Comparison of ENCODE assay signal across 1 cellular context in genomic region chr2:78977661-78978145, GRCh38.
TF ChIP-seq lines count a peak whose summit lies in the region.

No MANE protein-coding gene starts in this region.

TF ChIP-seq in HepG2, 621 proteins besides CTCF, POLR2A, EP300 and RAD21 (continued from another document):
- TF ChIP-seq AHDC1 (CRISPR knock-in tag; IDR thresholded peaks at IDR 0.05; ENCODE audit: borderline replicate concordance) (no peak), ZNF205 (CRISPR knock-in tag; IDR thresholded peaks at IDR 0.05) (no peak), ASH2L (IDR thresholded peaks at IDR 0.05; ENCODE audit: insufficient read length, low read depth, low read length) (no peak), LRRFIP1 (CRISPR knock-in tag; conservative IDR thresholded peaks at IDR 0.05) (no peak), ZNF577 (CRISPR knock-in tag; IDR thresholded peaks at IDR 0.05; ENCODE audit: borderline replicate concordance, low read depth) (no peak), ZXDC (CRISPR knock-in tag; IDR thresholded peaks at IDR 0.05) (no peak), HOXA9 (CRISPR knock-in tag; IDR thresholded peaks at IDR 0.05; ENCODE audit: borderline replicate concordance) (no peak), GTF3A (CRISPR knock-in tag; conservative IDR thresholded peaks at IDR 0.05) (no peak), YEATS4 (CRISPR knock-in tag; IDR thresholded peaks at IDR 0.05; ENCODE audit: borderline replicate concordance) (no peak), ZBTB7B (CRISPR knock-in tag; IDR thresholded peaks at IDR 0.05) (no peak), CENPX (CRISPR knock-in tag; IDR thresholded peaks at IDR 0.05) (no peak)
